In the genomic region with DNA sequence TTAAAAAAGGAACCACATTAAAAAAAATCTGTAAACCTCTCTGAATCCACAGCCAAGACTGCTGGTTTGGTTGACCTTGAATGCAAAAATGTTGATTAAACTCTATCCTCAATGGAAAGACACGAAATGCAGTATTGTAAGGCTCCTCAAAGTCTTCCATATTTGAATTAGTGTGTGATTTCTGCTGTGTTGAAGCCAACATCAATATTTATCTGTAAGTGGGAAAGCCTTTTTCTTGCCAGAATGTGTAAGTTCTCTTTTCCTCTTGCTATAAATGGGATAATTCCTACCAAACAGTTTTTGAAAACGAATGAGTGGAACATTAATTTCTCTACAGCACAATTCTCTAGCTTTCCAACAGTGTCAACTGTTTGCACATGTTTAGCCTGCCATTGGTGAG, we compare ENCODE assay signal across 1 cellular context.
TF ChIP-seq lines count a peak whose summit lies in the region.

No MANE protein-coding gene starts in this region.

TF ChIP-seq in GM23338, 12 proteins besides CTCF, POLR2A, EP300 and RAD21 (continued from another document):
- no peak for TF ChIP-seq POLR2AphosphoS5 (IDR thresholded peaks at IDR 0.05; ENCODE audit: low read depth)
- TF ChIP-seq ZNF114 (CRISPR knock-in tag; IDR thresholded peaks at IDR 0.05): no peak
- no peak for TF ChIP-seq EZH2phosphoT487 (IDR thresholded peaks at IDR 0.05; ENCODE audit: unreplicated experiment)
- no peak for TF ChIP-seq CREB1 (CRISPR knock-in tag; IDR thresholded peaks at IDR 0.05; ENCODE audit: low read depth)
